Comparison of ENCODE assay signal across 22 cellular contexts in genomic region chr17:17019891-17020456, GRCh38. TPM values are rescaled to one million over a fixed set of nuclear protein-coding genes. Genes with fewer than 3 reads are reported as not detected.
DNase-seq lines count a peak whose midpoint lies in the region; ATAC-seq, FAIRE-seq and TF ChIP-seq lines count a peak whose summit lies in the region.
"Had no signal": no experiment of that assay in that cellular context is flagged by ENCODE, and none has a peak within 500 bp of the region (broad histone marks: within the 10 kb centered on the region; RNA-seq: fewer than 3 reads in every experiment).

No MANE protein-coding gene starts in this region.

- H3K36me3 ChIP-seq in bronchial epithelial cell (ENCODE audit: control insufficient read depth, insufficient read depth, low read length) (no peaks in the 10 kb centered on the region), mucosa of stomach (ENCODE audit: control insufficient read depth, insufficient read depth, low read length) (no peaks in the 10 kb centered on the region), upper lobe of left lung (no peaks in the 10 kb centered on the region)
- H3K36me3 ChIP-seq: BE2C, brain microvascular endothelial cell had no signal

- no peaks in the 10 kb centered on the region for H3K27me3 ChIP-seq in bronchial epithelial cell (ENCODE audit: control insufficient read depth, insufficient read depth, low read length)
- no peaks in the 10 kb centered on the region for H3K27me3 ChIP-seq in mucosa of stomach (ENCODE audit: control insufficient read depth, insufficient read depth, low read length)
- H3K27me3 ChIP-seq in upper lobe of left lung: no peaks in the 10 kb centered on the region
- H3K27me3 ChIP-seq: BE2C, brain microvascular endothelial cell had no signal

- FAIRE-seq in bronchial epithelial cell (lab: Jason Lieb, UNC): no peak
- no peak for FAIRE-seq in HTR-8/SVneo (lab: Jason Lieb, UNC)
- FAIRE-seq: GM12892 had no signal

- peaks cover 76% of the 10 kb centered on the region for H3K4me1 ChIP-seq in mucosa of stomach (ENCODE audit: control insufficient read depth, insufficient read depth, low read length)
- peaks cover 8 to 42% (median 18%) of the 10 kb centered on the region in 4 donors for H3K4me1 ChIP-seq in upper lobe of left lung

- TF ChIP-seq EP300 in upper lobe of left lung (IDR thresholded peaks at IDR 0.05): no peak

- DNase-seq in DMS53 (lab: John Stamatoyannopoulos, UW) (peak; percentile 32), DMS53 treated with DMSO at 0.1 percent for 48 hours (lab: John Stamatoyannopoulos, UW; ENCODE audit: unreplicated experiment) (no peak), bronchial epithelial cell (ENCODE audit: low read depth) (peak; percentile 74), upper lobe of left lung (peak; percentile 44 to 68), HTR-8/SVneo (ENCODE audit: insufficient read length, low spot score) (no peak), GM19238 (ENCODE audit: insufficient read length, low spot score) (no peak)
- DNase-seq: activated T-cell treated with anti-CD3 and anti-CD28 coated beads for 4 hours, BE2C, brain microvascular endothelial cell, erythroblast, GF-D8, immature natural killer cell, MM.1S, NCI-H2081 treated with DMSO at 0.1 percent for 48 hours, NCI-H524 treated with DMSO at 0.1 percent for 48 hours, nucleus accumbens, OCI-M1 had no signal

- H3K4me3 ChIP-seq in bronchial epithelial cell (ENCODE audit: low read depth, low read length): no peak overlapping the region
- H3K4me3 ChIP-seq in mucosa of stomach (ENCODE audit: low read length): no peak overlapping the region
- no peak overlapping the region for H3K4me3 ChIP-seq in upper lobe of left lung

- 87 to 91% methylated on average over 11 to 13 of the region's 13 CpGs for WGBS in upper lobe of left lung, 2 donors

- ATAC-seq in upper lobe of left lung (ENCODE audit: low FRiP score in 2 of 2) (peak in 1 of 2 donors; percentile 34), HG03378 (IDR thresholded peaks at IDR 0.05; ENCODE audit: unreplicated experiment) (no peak)

- TF ChIP-seq CTCF in bronchial epithelial cell (IDR thresholded peaks at IDR 0.05; ENCODE audit: insufficient read depth, low read length, severe bottlenecking): no peak
- TF ChIP-seq CTCF in upper lobe of left lung (IDR thresholded peaks at IDR 0.05): no peak

- H3K27ac ChIP-seq in upper lobe of left lung: peak overlapping the region in 3 of 4 donors; percentile 61 to 83 (median 68)
- H3K27ac ChIP-seq: 22Rv1, brain microvascular endothelial cell had no signal

- H3K9ac ChIP-seq in mucosa of stomach (ENCODE audit: low read length): peak overlapping the region; percentile 24

- H3K9me3 ChIP-seq in mucosa of stomach (ENCODE audit: control insufficient read depth, low read length) (no peaks in the 10 kb centered on the region), upper lobe of left lung (no peaks in the 10 kb centered on the region)
- H3K9me3 ChIP-seq: BE2C had no signal

- no peak for TF ChIP-seq POLR2A in upper lobe of left lung (IDR thresholded peaks at IDR 0.05)

RNA-seq across cellular contexts. Expression of gene MPRIP, which starts 22.3 kb away (rescaled TPM):
- 134 and 183 TPM in 2 replicates for total RNA-seq in bronchial epithelial cell
- 100 to 1,000 TPM; 201 to 380 (median 285) TPM for total RNA-seq in upper lobe of left lung

RNA-seq across cellular contexts. Expression of gene TNFRSF13B, which starts 48.1 kb away (rescaled TPM):
- not detected in 2 replicates for total RNA-seq in bronchial epithelial cell
- 1 to 10 TPM in 4 of 6 donors, under 1 TPM in 1, not detected in 1; 0.57 to 6.3 (median 2.1) TPM for total RNA-seq in upper lobe of left lung
- total RNA-seq: mesenteric fat pad had no signal

Comparison
In these comparisons a context has a peak if more than half of its experiments do, and no peak if none do; other contexts are left out.
1. DNase-seq: peak in DMS53 (single experiment), bronchial epithelial cell (single experiment) and upper lobe of left lung (2 of 2); none in DMS53 treated with DMSO at 0.1 percent for 48 hours (single experiment), HTR-8/SVneo (single experiment) and GM19238 (single experiment).